22 cellular contexts compared by ENCODE assay signal in the genomic region with DNA sequence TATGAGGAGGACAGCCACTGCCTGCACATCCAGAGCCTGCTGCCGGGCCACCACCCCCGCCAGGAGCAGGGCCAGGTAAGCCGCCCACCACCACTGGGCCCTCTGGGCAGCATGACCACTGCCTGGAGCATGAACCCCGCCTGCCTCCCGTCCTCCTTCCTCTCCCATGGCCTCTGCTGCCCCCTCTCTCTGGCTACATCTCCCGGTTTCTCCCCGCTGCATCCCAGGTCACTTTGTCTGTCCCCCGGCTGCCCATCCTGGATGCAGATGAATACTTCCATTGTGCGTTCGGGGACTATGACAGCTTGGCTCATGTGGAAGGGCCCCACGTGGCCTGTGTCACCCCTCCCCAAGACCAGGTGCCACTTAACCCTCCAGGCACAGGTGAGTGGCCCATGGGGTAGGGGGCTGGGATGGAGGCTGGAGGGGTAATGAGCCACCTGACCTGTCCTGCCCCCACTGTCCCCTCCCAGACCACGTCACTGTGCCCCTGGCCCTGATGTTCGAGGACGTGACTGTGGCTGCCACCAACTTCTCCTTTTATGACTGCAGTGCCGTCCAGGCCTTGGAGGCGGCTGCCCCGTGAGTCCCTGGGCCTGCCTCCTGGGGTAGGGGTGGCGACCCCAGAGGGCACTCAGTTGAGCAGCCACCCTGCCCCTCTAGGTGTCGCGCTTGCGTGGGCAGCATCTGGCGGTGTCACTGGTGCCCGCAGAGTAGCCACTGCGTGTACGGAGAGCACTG. TPM values are rescaled to one million over a fixed set of nuclear protein-coding genes. Genes with fewer than 3 reads are reported as not detected.
DNase-seq lines count a peak whose midpoint lies in the region; ATAC-seq and TF ChIP-seq lines count a peak whose summit lies in the region.
"Had no signal": no experiment of that assay in that cellular context is flagged by ENCODE, and none has a peak within 500 bp of the region (broad histone marks: within the 10 kb centered on the region; RNA-seq: fewer than 3 reads in every experiment).

No MANE protein-coding gene starts in this region.

- WGBS in sigmoid colon, 2 donors, result 86 to 88% methylated on average over 25 of the region's 25 CpGs

- H3K9ac ChIP-seq in colonic mucosa (ENCODE audit: low read depth in 2 of 2, low read length in 2 of 2), result no peak overlapping the region
- H3K9ac ChIP-seq: BLaER1 had no signal

- no peak overlapping the region for H3K4me3 ChIP-seq in coronary artery
- H3K4me3 ChIP-seq in sigmoid colon, result no peak overlapping the region
- H3K4me3 ChIP-seq in colonic mucosa, result no peak overlapping the region
- H3K4me3 ChIP-seq: BLaER1 had no signal

- TF ChIP-seq CTCF in GM20000 (IDR thresholded peaks at IDR 0.05; ENCODE audit: extremely low read depth, missing control alignments), result no peak
- no peak for TF ChIP-seq CTCF in coronary artery (IDR thresholded peaks at IDR 0.05)
- no peak for TF ChIP-seq CTCF in sigmoid colon (IDR thresholded peaks at IDR 0.05)
- no peak for TF ChIP-seq CTCF in colonic mucosa (IDR thresholded peaks at IDR 0.05)

- TF ChIP-seq POLR2A in sigmoid colon (IDR thresholded peaks at IDR 0.05), result no peak

- H3K4me1 ChIP-seq in sigmoid colon, result peaks cover 0 to 26% (median 12%) of the 10 kb centered on the region in 4 donors
- H3K4me1 ChIP-seq in colonic mucosa, result no peaks in the 10 kb centered on the region
- H3K4me1 ChIP-seq: Caco-2 had no signal

- ATAC-seq in GM19035 (IDR thresholded peaks at IDR 0.05; ENCODE audit: unreplicated experiment) (no peak), GM19452 (IDR thresholded peaks at IDR 0.05; ENCODE audit: unreplicated experiment) (no peak)
- ATAC-seq: activated CD8-positive, alpha-beta T cell treated with anti-CD3 and anti-CD28 coated beads for 36 hours; activated T-cell treated with anti-CD3 and anti-CD28 coated beads, Interleukin-2, amount 50 U/mL, for 72 hours had no signal

- intact Hi-C loops in sigmoid colon (cut with DNase I), result no loop called here
- intact Hi-C loops in colonic mucosa (cut with DNase I), result no loop called here

- no peak overlapping the region for H3K27ac ChIP-seq in coronary artery
- H3K27ac ChIP-seq in sigmoid colon, result no peak overlapping the region
- H3K27ac ChIP-seq in colonic mucosa, result no peak overlapping the region
- H3K27ac ChIP-seq: BLaER1 had no signal

- H3K9me3 ChIP-seq in sigmoid colon, result no peaks in the 10 kb centered on the region
- H3K9me3 ChIP-seq in colonic mucosa, result no peaks in the 10 kb centered on the region
- H3K9me3 ChIP-seq: Caco-2 had no signal

- peak; percentile 13 for DNase-seq in activated CD8-positive, alpha-beta memory T cell treated with anti-CD3 and anti-CD28 coated beads, Interleukin-2, amount 50 U/mL, for 4 hours
- no peak for DNase-seq in activated CD8-positive, alpha-beta memory T cell treated with anti-CD3 and anti-CD28 coated beads for 24 hours
- DNase-seq in GM20000 (ENCODE audit: low spot score) (peak; percentile 10), coronary artery (ENCODE audit: low spot score) (peak; percentile 71), sigmoid colon (peak; percentile 63), colonic mucosa (no peak)
- DNase-seq: activated B cell treated with CpG ODN at 0.5 μM for 24 hours; activated CD8-positive, alpha-beta T cell treated with anti-CD3 and anti-CD28 coated beads for 36 hours; activated naive CD8-positive, alpha-beta T cell treated with anti-CD3 and anti-CD28 coated beads for 36 hours; activated T-cell treated with anti-CD3 and anti-CD28 coated beads, Interleukin-2, amount 50 U/mL, for 72 hours; kidney glomerular epithelial cell; NCI-H1694 treated with DMSO at 0.1 percent for 48 hours; NCI-H69; occipital lobe; T-helper 9 cell had no signal

- H3K27me3 ChIP-seq in sigmoid colon (no peaks in the 10 kb centered on the region), colonic mucosa (peaks cover 3% of the 10 kb centered on the region)
- H3K27me3 ChIP-seq: BLaER1 had no signal

- H3K36me3 ChIP-seq in sigmoid colon, result peaks cover 0 to 51% (median 5%) of the 10 kb centered on the region in 4 donors
- no peaks in the 10 kb centered on the region for H3K36me3 ChIP-seq in colonic mucosa
- H3K36me3 ChIP-seq: BLaER1 had no signal

- no peak for TF ChIP-seq EP300 in sigmoid colon (IDR thresholded peaks at IDR 0.05)

RNA-seq across cellular contexts. Expression of gene PLXNB3, which starts 6.0 kb away (rescaled TPM):
- 10 to 100 TPM in 3 of 4 donors, 1 to 10 TPM in 1; 9.2 to 50.1 (median 25.7) TPM for total RNA-seq in sigmoid colon
- polyA plus RNA-seq in sigmoid colon, result 1 to 10 TPM in 1 of 3 donors, under 1 TPM in 1, not detected in 1; 0.60 to 2.2 TPM
- 1 to 10 TPM in 1 of 2 donors, under 1 TPM in 1; 0.57 to 3.7 TPM for total RNA-seq in colonic mucosa
- total RNA-seq: A673, activated B cell treated with CpG ODN at 0.5 μM for 24 hours had no signal

RNA-seq across cellular contexts. Expression of gene SRPK3, which starts 10.8 kb away (rescaled TPM):
- total RNA-seq in sigmoid colon, result 10 to 100 TPM in 1 of 4 donors, 1 to 10 TPM in 3; 2.1 to 13.0 (median 6.9) TPM
- under 1 TPM in 1 of 3 donors, not detected in 2; 0.31 TPM for polyA plus RNA-seq in sigmoid colon
- total RNA-seq in colonic mucosa, result 1 to 10 TPM in 1 of 2 donors, under 1 TPM in 1; 0.64 to 2.3 TPM
- total RNA-seq: A673; activated B cell treated with CpG ODN at 0.5 μM for 24 hours; activated naive CD8-positive, alpha-beta T cell treated with anti-CD3 and anti-CD28 coated beads for 36 hours; activated T-cell treated with anti-CD3 and anti-CD28 coated beads, Interleukin-2, amount 50 U/mL, for 72 hours; Caco-2; glomerular endothelial cell; HT1080 had no signal

RNA-seq across cellular contexts. Expression of gene IDH3G, which starts 24.1 kb away (rescaled TPM):
- total RNA-seq in sigmoid colon (10 to 100 TPM; 54.2 to 89.5 (median 62.7) TPM), colonic mucosa (10 to 100 TPM; 80.6 to 92.6 TPM)
- polyA plus RNA-seq in sigmoid colon, result 10 to 100 TPM; 66.7 to 85.3 (median 76.5) TPM

RNA-seq across cellular contexts. Expression of gene SSR4, which starts 24.4 kb away (rescaled TPM):
- total RNA-seq in sigmoid colon (100 to 1,000 TPM; 143 to 177 (median 156) TPM), colonic mucosa (100 to 1,000 TPM; 253 to 377 TPM)
- polyA plus RNA-seq in sigmoid colon, result 100 to 1,000 TPM; 327 to 494 (median 405) TPM

RNA-seq across cellular contexts. Expression of gene ABCD1, which starts 45.4 kb away (rescaled TPM):
- total RNA-seq in sigmoid colon (10 to 100 TPM; 11.0 to 21.3 (median 18.3) TPM), colonic mucosa (10 to 100 TPM; 12.7 to 16.8 TPM)
- 10 to 100 TPM in 1 of 3 donors, 1 to 10 TPM in 2; 1.8 to 12.8 (median 3.2) TPM for polyA plus RNA-seq in sigmoid colon

Comparison
In these comparisons a context has a peak if more than half of its experiments do, and no peak if none do; other contexts are left out.
1. DNase-seq: peak in activated CD8-positive, alpha-beta memory T cell treated with anti-CD3 and anti-CD28 coated beads, Interleukin-2, amount 50 U/mL, for 4 hours (single experiment), GM20000 (single experiment), coronary artery (single experiment) and sigmoid colon (single experiment); none in activated CD8-positive, alpha-beta memory T cell treated with anti-CD3 and anti-CD28 coated beads for 24 hours (single experiment) and colonic mucosa (single experiment).